Comparison of ENCODE assay signal across 10 cellular contexts in the genomic region with DNA sequence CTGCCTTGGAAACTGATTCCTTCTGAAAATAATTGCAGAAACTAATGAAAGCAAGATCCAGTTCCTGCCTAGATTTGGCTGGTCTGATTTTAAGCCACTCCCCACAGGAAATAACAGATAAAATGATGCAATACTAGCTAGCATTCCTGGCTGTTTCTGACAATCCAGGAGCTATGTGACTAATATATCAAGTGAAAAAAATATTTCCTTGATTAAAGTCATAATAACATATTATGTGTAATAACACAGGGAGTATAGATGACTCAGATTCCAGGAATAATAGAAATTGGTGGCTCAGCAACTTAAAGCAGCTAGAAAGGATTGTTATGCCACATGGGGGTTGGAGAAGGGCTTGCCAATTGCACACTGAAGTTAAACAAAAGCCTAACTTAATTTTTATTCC.
DNase-seq lines count a peak whose midpoint lies in the region; ATAC-seq and TF ChIP-seq lines count a peak whose summit lies in the region.
"Had no signal": no experiment of that assay in that cellular context is flagged by ENCODE, and none has a peak within 500 bp of the region (broad histone marks: within the 10 kb centered on the region; RNA-seq: fewer than 3 reads in every experiment).

No MANE protein-coding gene starts in this region.

- BruUV-seq in Panc1 (replicated peaks; lab: Mats Ljungman, UMichigan): no TSS peak

- peak overlapping the region; percentile 67 for H2AFZ ChIP-seq in neuron (ENCODE audit: low read depth, low read length)

- peak; percentile 82 for DNase-seq in Caki2 (ENCODE audit: low read depth)
- peak; percentile 54 for DNase-seq in Panc1 (ENCODE audit: low read depth, low spot score)
- DNase-seq in fibroblast of gingiva (ENCODE audit: low read depth): peak; percentile 98
- no peak for DNase-seq in NCI-H128 (lab: John Stamatoyannopoulos, UW; ENCODE audit: unreplicated experiment)
- no peak for DNase-seq in coronary artery (ENCODE audit: low spot score)
- no peak for DNase-seq in activated effector memory CD4-positive, alpha-beta T cell treated with anti-CD3 and anti-CD28 coated beads, Interleukin-2, amount 50 U/mL, for 16 hours
- DNase-seq: NCI-H2081 treated with DMSO at 0.1 percent for 48 hours; stimulated activated CD4-positive, alpha-beta T cell treated with anti-CD3 and anti-CD28 coated beads, Interleukin-1b, Interleukin-23, amount 100 ng/mL, for 48 hours had no signal

- H3K4me3 ChIP-seq in Panc1 (ENCODE audit: low read depth in 2 of 2, low read length in 2 of 2): no peak overlapping the region
- no peak overlapping the region for H3K4me3 ChIP-seq in neuron (ENCODE audit: low read length)
- H3K4me3 ChIP-seq in coronary artery: no peak overlapping the region

- H3K27ac ChIP-seq in Panc1 (ENCODE audit: low read length) (no peak overlapping the region; the same call in 1 of the 2 replicates), coronary artery (peak overlapping the region in 1 of 2 donors; percentile 9)

- H3K9me3 ChIP-seq in Panc1 (ENCODE audit: control insufficient read depth, insufficient read depth, low read depth, low read length) (no peaks in the 10 kb centered on the region), neuron (ENCODE audit: low read length) (no peaks in the 10 kb centered on the region)

- H3K27me3 ChIP-seq in Panc1 (ENCODE audit: control insufficient read depth, insufficient read depth, low read length) (no peaks in the 10 kb centered on the region), neuron (ENCODE audit: insufficient read depth, low read length) (no peaks in the 10 kb centered on the region)

- TF ChIP-seq CTCF in Panc1 (IDR thresholded peaks at IDR 0.05) (no peak), coronary artery (IDR thresholded peaks at IDR 0.05) (no peak)

- H3K36me3 ChIP-seq in Panc1 (ENCODE audit: control insufficient read depth, insufficient read depth, low read length): no peaks in the 10 kb centered on the region
- H3K36me3 ChIP-seq in neuron (ENCODE audit: insufficient read depth, low read length): no peaks in the 10 kb centered on the region

- intact Hi-C loops in Panc1 (cut with micrococcal nuclease; ENCODE audit: unreplicated experiment): no loop called here

- H3K4me1 ChIP-seq in Panc1 (ENCODE audit: control insufficient read depth, insufficient read depth, low read length) (no peaks in the 10 kb centered on the region), neuron (ENCODE audit: insufficient read depth, low read length) (peaks cover 9% of the 10 kb centered on the region)

- no peak for ATAC-seq in Panc1
- ATAC-seq in GM19351 (IDR thresholded peaks at IDR 0.05; ENCODE audit: unreplicated experiment): no peak

- CTCF ChIA-PET in Panc1 (lab: Charles Lee): no interaction called here

- in situ Hi-C loops in Caki2 (cut with HindIII; ENCODE audit: low pct_unique_long_range_greater_than_20kb, low sequenced_read_pairs) (no loop called here), Panc1 (cut with HindIII; ENCODE audit: low pct_unique_long_range_greater_than_20kb, low sequenced_read_pairs) (no loop called here)

- POLR2A ChIA-PET in Panc1 (lab: Charles Lee): interaction anchor here (0.5 kb wide), 1 partner anchor 389 kb away, joined by 7 read pairs; no protein-coding TSS in a partner anchor

Comparison
In these comparisons a context has a peak if more than half of its experiments do, and no peak if none do; other contexts are left out.
1. DNase-seq: peak in Caki2 (single experiment), Panc1 (single experiment) and fibroblast of gingiva (single experiment); none in NCI-H128 (single experiment), coronary artery (single experiment) and activated effector memory CD4-positive, alpha-beta T cell treated with anti-CD3 and anti-CD28 coated beads, Interleukin-2, amount 50 U/mL, for 16 hours (single experiment).